36 cellular contexts compared by ENCODE assay signal in genomic region chr3:5606884-5607472, GRCh38.
"Had no signal": no experiment of that assay in that cellular context is flagged by ENCODE, and none has a peak within 500 bp of the region (broad histone marks: within the 10 kb centered on the region; RNA-seq: fewer than 3 reads in every experiment).

No MANE protein-coding gene starts in this region.

- H3K9me3 Mint-ChIP-seq: activated T-helper 1 cell treated with anti-CD3 and anti-CD28 coated beads, Interleukin-12 subunit alpha, Interleukin-12 subunit beta, Interleukin-2, Interleukin-4 antibody, amounts not matched to agents 30 ng/mL and 10 ng/mL and 1 ng/mL, durations not matched to agents 14 hours and 24 hours and 36 hours had no signal

- ATAC-seq: activated CD8-positive, alpha-beta T cell treated with anti-CD3 and anti-CD28 coated beads for 36 hours; activated naive CD4-positive, alpha-beta T cell treated with anti-CD3 and anti-CD28 coated beads, Interleukin-2, amount 50 U/mL, for 72 hours; activated T-cell treated with anti-CD3 and anti-CD28 coated beads, Interleukin-2, amount 50 U/mL, for 4 hours; activated T-cell treated with anti-CD3 and anti-CD28 coated beads, Interleukin-2, amount 50 U/mL, for 72 hours; activated T-helper 17 cell treated with anti-CD3 and anti-CD28 coated beads, Interleukin-2, amount 50 U/mL, for 72 hours; body of pancreas had no signal

- H3K4me3 ChIP-seq: adrenal gland, body of pancreas, breast epithelium had no signal

- FAIRE-seq: astrocyte, colon, TTC549 had no signal

- H3K4me1 Mint-ChIP-seq: activated B cell treated with CpG ODN at 0.5 μM for 24 hours; activated CD4-positive, alpha-beta T cell treated with anti-CD3 and anti-CD28 coated beads, Interleukin-2, amount 10 ng/mL, durations not matched to agents 24 days and 14 days; activated naive CD8-positive, alpha-beta T cell treated with anti-CD3 and anti-CD28 coated beads for 36 hours; activated T-helper 17 cell treated with anti-CD3 and anti-CD28 coated beads, Interleukin-2, amount 50 U/mL, for 72 hours had no signal

- H3K27ac ChIP-seq: adrenal gland, body of pancreas, brain microvascular endothelial cell, breast epithelium, VCaP had no signal

- H3K27me3 ChIP-seq: adrenal gland, body of pancreas, brain microvascular endothelial cell, breast epithelium had no signal

- H3K36me3 Mint-ChIP-seq: activated CD4-positive, alpha-beta memory T cell treated with anti-CD3 and anti-CD28 coated beads for 36 hours; activated naive CD4-positive, alpha-beta T cell treated with anti-CD3 and anti-CD28 coated beads, Interleukin-2, amount 50 U/mL, for 72 hours had no signal

- H3K4me1 ChIP-seq: adrenal gland, body of pancreas, breast epithelium had no signal

- H3K9me3 ChIP-seq: adrenal gland, body of pancreas had no signal

- H3K27ac Mint-ChIP-seq: activated B cell treated with CpG ODN at 0.5 μM for 24 hours; activated CD4-positive, alpha-beta memory T cell treated with anti-CD3 and anti-CD28 coated beads for 36 hours; activated CD4-positive, alpha-beta T cell treated with anti-CD3 and anti-CD28 coated beads, Interleukin-2, amount 10 ng/mL, durations not matched to agents 24 days and 14 days; activated CD8-positive, alpha-beta T cell treated with anti-CD3 and anti-CD28 coated beads for 36 hours; activated naive CD4-positive, alpha-beta T cell treated with anti-CD3 and anti-CD28 coated beads for 36 hours; activated naive CD4-positive, alpha-beta T cell treated with anti-CD3 and anti-CD28 coated beads, Interleukin-2, amount 50 U/mL, for 72 hours; activated naive CD8-positive, alpha-beta T cell treated with anti-CD3 and anti-CD28 coated beads for 36 hours; activated T-cell treated with anti-CD3 and anti-CD28 coated beads, Interleukin-2, amount 50 U/mL, for 72 hours; activated T-helper 1 cell treated with anti-CD3 and anti-CD28 coated beads, Interleukin-12 subunit alpha, Interleukin-12 subunit beta, Interleukin-2, Interleukin-4 antibody, amounts not matched to agents 30 ng/mL and 10 ng/mL and 1 ng/mL, durations not matched to agents 14 hours and 24 hours and 36 hours; activated T-helper 17 cell treated with anti-CD3 and anti-CD28 coated beads, Interleukin-2, amount 50 U/mL, for 72 hours; T-helper 2 cell treated with Interferon-gamma antibody and Interleukin-4, amounts not matched to agents 5 μg/mL and 100 μg/mL, for 36 hours had no signal

- H3K36me3 ChIP-seq: adrenal gland, brain microvascular endothelial cell, breast epithelium had no signal

- H3K4me3 Mint-ChIP-seq: activated B cell treated with CpG ODN at 0.5 μM for 24 hours; activated CD4-positive, alpha-beta memory T cell treated with anti-CD3 and anti-CD28 coated beads for 36 hours; activated CD4-positive, alpha-beta T cell treated with anti-CD3 and anti-CD28 coated beads, Interleukin-2, amount 10 ng/mL, durations not matched to agents 24 days and 14 days; activated CD8-positive, alpha-beta T cell treated with anti-CD3 and anti-CD28 coated beads for 36 hours; activated naive CD4-positive, alpha-beta T cell treated with anti-CD3 and anti-CD28 coated beads for 36 hours; activated naive CD8-positive, alpha-beta T cell treated with anti-CD3 and anti-CD28 coated beads for 36 hours; activated T-cell treated with anti-CD3 and anti-CD28 coated beads, Interleukin-2, amount 50 U/mL, for 4 hours; activated T-cell treated with anti-CD3 and anti-CD28 coated beads, Interleukin-2, amount 50 U/mL, for 72 hours; activated T-helper 1 cell treated with anti-CD3 and anti-CD28 coated beads, Interleukin-12 subunit alpha, Interleukin-12 subunit beta, Interleukin-2, Interleukin-4 antibody, amounts not matched to agents 30 ng/mL and 10 ng/mL and 1 ng/mL, durations not matched to agents 14 hours and 24 hours and 36 hours; activated T-helper 17 cell treated with anti-CD3 and anti-CD28 coated beads, Interleukin-2, amount 50 U/mL, for 72 hours; T-helper 2 cell treated with Interferon-gamma antibody and Interleukin-4, amounts not matched to agents 5 μg/mL and 100 μg/mL, for 36 hours had no signal

- DNase-seq: activated B cell treated with CpG ODN at 0.5 μM for 24 hours; activated CD4-positive, alpha-beta memory T cell treated with anti-CD3 and anti-CD28 coated beads for 36 hours; activated CD4-positive, alpha-beta T cell treated with anti-CD3 and anti-CD28 coated beads for 4 hours; activated CD4-positive, alpha-beta T cell treated with anti-CD3 and anti-CD28 coated beads, Interleukin-2, amount 10 ng/mL, durations not matched to agents 24 days and 14 days; activated CD4-positive, alpha-beta T cell treated with anti-CD3 and anti-CD28 coated beads, Interleukin-2, amount 50 U/mL, for 1 hour; activated CD4-positive, alpha-beta T cell treated with anti-CD3 and anti-CD28 coated beads, Interleukin-2, amount 50 U/mL, for 4 hours; activated CD4-positive, CD25-positive, alpha-beta regulatory T cell treated with anti-CD3 and anti-CD28 coated beads, Interleukin-2, amount 50 U/mL, for 72 hours; activated CD8-positive, alpha-beta memory T cell treated with anti-CD3 and anti-CD28 coated beads, Interleukin-2, amount 50 U/mL, for 4 hours; activated CD8-positive, alpha-beta T cell treated with anti-CD3 and anti-CD28 coated beads for 36 hours; activated effector memory CD4-positive, alpha-beta T cell treated with anti-CD3 and anti-CD28 coated beads, Interleukin-2, amount 50 U/mL, for 16 hours; activated gamma-delta T cell treated with Interleukin-2 at 50 U/mL for 16 hours; activated naive CD4-positive, alpha-beta T cell; activated naive CD4-positive, alpha-beta T cell treated with anti-CD3 and anti-CD28 coated beads for 36 hours; activated naive CD4-positive, alpha-beta T cell treated with anti-CD3 and anti-CD28 coated beads, Interleukin-2, amount 50 U/mL, for 16 hours; activated naive CD8-positive, alpha-beta T cell treated with anti-CD3 and anti-CD28 coated beads for 36 hours; activated T-cell treated with anti-CD3 and anti-CD28 coated beads for 4 hours; activated T-cell treated with anti-CD3 and anti-CD28 coated beads, Interleukin-2, amount 50 U/mL, for 1 hour; activated T-cell treated with anti-CD3 and anti-CD28 coated beads, Interleukin-2, amount 50 U/mL, for 4 hours; activated T-cell treated with anti-CD3 and anti-CD28 coated beads, Interleukin-2, amount 50 U/mL, for 72 hours; adrenal gland; amniotic stem cell; aorta; body of pancreas; brain microvascular endothelial cell; central memory CD4-positive, alpha-beta T cell; T-helper 2 cell; T-helper 9 cell had no signal

- H3K27me3 Mint-ChIP-seq: activated B cell treated with CpG ODN at 0.5 μM for 24 hours; activated CD4-positive, alpha-beta memory T cell treated with anti-CD3 and anti-CD28 coated beads for 36 hours; activated CD4-positive, alpha-beta T cell treated with anti-CD3 and anti-CD28 coated beads, Interleukin-2, amount 10 ng/mL, durations not matched to agents 24 days and 14 days; activated CD8-positive, alpha-beta T cell treated with anti-CD3 and anti-CD28 coated beads for 36 hours; activated naive CD8-positive, alpha-beta T cell treated with anti-CD3 and anti-CD28 coated beads for 36 hours; activated T-helper 17 cell treated with anti-CD3 and anti-CD28 coated beads, Interleukin-2, amount 50 U/mL, for 72 hours had no signal
